In genomic region chr17:32349854-32350661, GRCh38 we compare ENCODE assay signal across 1 cellular context.
A peak's percentile ranks its signal among the peaks of the same experiment; 100 is the strongest.
TF ChIP-seq lines count a peak whose summit lies in the region.

Gene ZNF207, plus strand, starts transcription at chr17:32350157. Its CDS starts 129 bp downstream, at chr17:32350286.

TF ChIP-seq in GM23338, 12 proteins besides CTCF, POLR2A, EP300 and RAD21:
- TF ChIP-seq STAT1 (IDR thresholded peaks at IDR 0.05; ENCODE audit: unreplicated experiment), result no peak
- TF ChIP-seq POLR2AphosphoS5 (IDR thresholded peaks at IDR 0.05; ENCODE audit: low read depth), result peak; percentile 99
- TF ChIP-seq CREB1 (CRISPR knock-in tag; IDR thresholded peaks at IDR 0.05; ENCODE audit: low read depth), result peak; percentile 71
- TF ChIP-seq, protein P1, sequence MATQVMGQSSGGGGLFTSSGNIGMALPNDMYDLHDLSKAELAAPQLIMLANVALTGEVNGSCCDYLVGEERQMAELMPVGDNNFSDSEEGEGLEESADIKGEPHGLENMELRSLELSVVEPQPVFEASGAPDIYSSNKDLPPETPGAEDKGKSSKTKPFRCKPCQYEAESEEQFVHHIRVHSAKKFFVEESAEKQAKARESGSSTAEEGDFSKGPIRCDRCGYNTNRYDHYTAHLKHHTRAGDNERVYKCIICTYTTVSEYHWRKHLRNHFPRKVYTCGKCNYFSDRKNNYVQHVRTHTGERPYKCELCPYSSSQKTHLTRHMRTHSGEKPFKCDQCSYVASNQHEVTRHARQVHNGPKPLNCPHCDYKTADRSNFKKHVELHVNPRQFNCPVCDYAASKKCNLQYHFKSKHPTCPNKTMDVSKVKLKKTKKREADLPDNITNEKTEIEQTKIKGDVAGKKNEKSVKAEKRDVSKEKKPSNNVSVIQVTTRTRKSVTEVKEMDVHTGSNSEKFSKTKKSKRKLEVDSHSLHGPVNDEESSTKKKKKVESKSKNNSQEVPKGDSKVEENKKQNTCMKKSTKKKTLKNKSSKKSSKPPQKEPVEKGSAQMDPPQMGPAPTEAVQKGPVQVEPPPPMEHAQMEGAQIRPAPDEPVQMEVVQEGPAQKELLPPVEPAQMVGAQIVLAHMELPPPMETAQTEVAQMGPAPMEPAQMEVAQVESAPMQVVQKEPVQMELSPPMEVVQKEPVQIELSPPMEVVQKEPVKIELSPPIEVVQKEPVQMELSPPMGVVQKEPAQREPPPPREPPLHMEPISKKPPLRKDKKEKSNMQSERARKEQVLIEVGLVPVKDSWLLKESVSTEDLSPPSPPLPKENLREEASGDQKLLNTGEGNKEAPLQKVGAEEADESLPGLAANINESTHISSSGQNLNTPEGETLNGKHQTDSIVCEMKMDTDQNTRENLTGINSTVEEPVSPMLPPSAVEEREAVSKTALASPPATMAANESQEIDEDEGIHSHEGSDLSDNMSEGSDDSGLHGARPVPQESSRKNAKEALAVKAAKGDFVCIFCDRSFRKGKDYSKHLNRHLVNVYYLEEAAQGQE (IDR thresholded peaks at IDR 0.05; ENCODE audit: unreplicated experiment), result peak; percentile 2
- no peak for TF ChIP-seq ZNF114 (CRISPR knock-in tag; IDR thresholded peaks at IDR 0.05)
- TF ChIP-seq, protein P2, sequence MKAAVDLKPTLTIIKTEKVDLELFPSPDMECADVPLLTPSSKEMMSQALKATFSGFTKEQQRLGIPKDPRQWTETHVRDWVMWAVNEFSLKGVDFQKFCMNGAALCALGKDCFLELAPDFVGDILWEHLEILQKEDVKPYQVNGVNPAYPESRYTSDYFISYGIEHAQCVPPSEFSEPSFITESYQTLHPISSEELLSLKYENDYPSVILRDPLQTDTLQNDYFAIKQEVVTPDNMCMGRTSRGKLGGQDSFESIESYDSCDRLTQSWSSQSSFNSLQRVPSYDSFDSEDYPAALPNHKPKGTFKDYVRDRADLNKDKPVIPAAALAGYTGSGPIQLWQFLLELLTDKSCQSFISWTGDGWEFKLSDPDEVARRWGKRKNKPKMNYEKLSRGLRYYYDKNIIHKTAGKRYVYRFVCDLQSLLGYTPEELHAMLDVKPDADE (IDR thresholded peaks at IDR 0.05), result peak; percentile 72
